Comparison of ENCODE assay signal across 18 cellular contexts in genomic region chr17:30524847-30525246, GRCh38. TPM values are rescaled to one million over a fixed set of nuclear protein-coding genes. Genes with fewer than 3 reads are reported as not detected.
A peak's percentile ranks its signal among the peaks of the same experiment; 100 is the strongest.
DNase-seq lines count a peak whose midpoint lies in the region; ATAC-seq and TF ChIP-seq lines count a peak whose summit lies in the region.
"Had no signal": no experiment of that assay in that cellular context is flagged by ENCODE, and none has a peak within 500 bp of the region (broad histone marks: within the 10 kb centered on the region; RNA-seq: fewer than 3 reads in every experiment).

No MANE protein-coding gene starts in this region.

- H3K27me3 Mint-ChIP-seq in HFFc6 (ENCODE audit: insufficient read depth) (no peaks in the 10 kb centered on the region; the same call in 1 of the 2 replicates), nephron (ENCODE audit: low read depth) (peaks cover 3% of the 10 kb centered on the region)
- H3K27me3 Mint-ChIP-seq in stimulated activated naive CD8-positive, alpha-beta T cell treated with anti-CD3 and anti-CD28 coated beads, Interleukin-15, amount 100 ng/mL, for 72 hours = no peaks in the 10 kb centered on the region
- no peaks in the 10 kb centered on the region for H3K27me3 Mint-ChIP-seq in stimulated activated memory B cell treated with anti-CD40 and anti-IgM and Interleukin-4, amounts not matched to agents 10 μg/mL and 1 μg/mL and 100 μg/mL, for 72 hours
- H3K27me3 Mint-ChIP-seq: brain had no signal

- DNase-seq in AG08395 (ENCODE audit: low spot score) (peak; percentile 49), HFFc6 (peak; percentile 79), cardiac muscle cell (ENCODE audit: low read depth in 1 of 2, low spot score in 1 of 2) (peak; percentile 17 to 39), NCI-H748 treated with DMSO at 0.1 percent for 48 hours (lab: John Stamatoyannopoulos, UW) (no peak)
- DNase-seq in stimulated activated naive CD8-positive, alpha-beta T cell treated with anti-CD3 and anti-CD28 coated beads, Interleukin-15, amount 100 ng/mL, for 72 hours = no peak
- DNase-seq: activated CD8-positive, alpha-beta memory T cell treated with anti-CD3 and anti-CD28 coated beads, Interleukin-2, amount 50 U/mL, for 48 hours; activated naive CD4-positive, alpha-beta T cell treated with Interleukin-2 at 50 U/mL for 16 hours; C1 segment of cervical spinal cord; DMS 273 treated with DMSO at 0.1 percent for 48 hours; effector CD4-positive, alpha-beta T cell; left lung; MM.1S; NCI-H187 treated with DMSO at 0.1 percent for 48 hours; T-helper 9 cell had no signal

- no peak for TF ChIP-seq CTCF in HFFc6 (IDR thresholded peaks at IDR 0.05)
- no peak for TF ChIP-seq CTCF in cardiac muscle cell (IDR thresholded peaks at IDR 0.05; ENCODE audit: low read depth, low read length)
- TF ChIP-seq CTCF in nephron (IDR thresholded peaks at IDR 0.05; ENCODE audit: unreplicated experiment in 3 of 3) = no peak

- no peaks in the 10 kb centered on the region for H3K27me3 ChIP-seq in cardiac muscle cell
- H3K27me3 ChIP-seq: left lung had no signal

- H3K36me3 ChIP-seq in cardiac muscle cell = peaks cover 12% of the 10 kb centered on the region

- H3K9me3 ChIP-seq in cardiac muscle cell (ENCODE audit: low read depth) = no peaks in the 10 kb centered on the region
- H3K9me3 ChIP-seq: left lung had no signal

- no peak for ATAC-seq in stimulated activated naive CD8-positive, alpha-beta T cell treated with anti-CD3 and anti-CD28 coated beads, Interleukin-15, amount 100 ng/mL, for 72 hours
- ATAC-seq in HG03354 (IDR thresholded peaks at IDR 0.05; ENCODE audit: poor library complexity, severe bottlenecking, unreplicated experiment) = no peak
- no peak for ATAC-seq in stimulated activated memory B cell treated with anti-CD40 and anti-IgM and Interleukin-4, amounts not matched to agents 10 μg/mL and 1 μg/mL and 100 μg/mL, for 72 hours
- ATAC-seq: left lung had no signal

- peak overlapping the region; percentile 65 for H3K27ac ChIP-seq in cardiac muscle cell
- H3K27ac ChIP-seq: left lung had no signal

- no peak overlapping the region for H3K4me3 ChIP-seq in cardiac muscle cell
- H3K4me3 ChIP-seq: left lung had no signal

- H3K9me3 Mint-ChIP-seq in HFFc6 (no peaks in the 10 kb centered on the region), nephron (peaks cover 7% of the 10 kb centered on the region)
- no peaks in the 10 kb centered on the region for H3K9me3 Mint-ChIP-seq in stimulated activated naive CD8-positive, alpha-beta T cell treated with anti-CD3 and anti-CD28 coated beads, Interleukin-15, amount 100 ng/mL, for 72 hours
- no peaks in the 10 kb centered on the region for H3K9me3 Mint-ChIP-seq in stimulated activated memory B cell treated with anti-CD40 and anti-IgM and Interleukin-4, amounts not matched to agents 10 μg/mL and 1 μg/mL and 100 μg/mL, for 72 hours

- H3K27ac Mint-ChIP-seq in HFFc6 = peak overlapping the region; percentile 79
- peak overlapping the region; percentile 18 to 43 (median 25) for H3K27ac Mint-ChIP-seq in nephron
- H3K27ac Mint-ChIP-seq in stimulated activated naive CD8-positive, alpha-beta T cell treated with anti-CD3 and anti-CD28 coated beads, Interleukin-15, amount 100 ng/mL, for 72 hours = peak overlapping the region in 1 of 2 donors; percentile 33
- H3K27ac Mint-ChIP-seq in stimulated activated memory B cell treated with anti-CD40 and anti-IgM and Interleukin-4, amounts not matched to agents 10 μg/mL and 1 μg/mL and 100 μg/mL, for 72 hours = no peak overlapping the region

- H3K4me3 Mint-ChIP-seq in HFFc6 (peak overlapping the region; percentile 37), nephron (no peak overlapping the region)
- H3K4me3 Mint-ChIP-seq in stimulated activated naive CD8-positive, alpha-beta T cell treated with anti-CD3 and anti-CD28 coated beads, Interleukin-15, amount 100 ng/mL, for 72 hours = no peak overlapping the region
- no peak overlapping the region for H3K4me3 Mint-ChIP-seq in stimulated activated memory B cell treated with anti-CD40 and anti-IgM and Interleukin-4, amounts not matched to agents 10 μg/mL and 1 μg/mL and 100 μg/mL, for 72 hours
- H3K4me3 Mint-ChIP-seq: brain had no signal

- peaks cover 9% of the 10 kb centered on the region for H3K4me1 ChIP-seq in cardiac muscle cell (ENCODE audit: low read depth)
- H3K4me1 ChIP-seq: left lung had no signal

- H3K4me1 Mint-ChIP-seq in HFFc6 (ENCODE audit: low read depth) = peaks cover 40% of the 10 kb centered on the region
- H3K4me1 Mint-ChIP-seq in nephron = peaks cover 18% of the 10 kb centered on the region
- peaks cover 6% of the 10 kb centered on the region for H3K4me1 Mint-ChIP-seq in stimulated activated naive CD8-positive, alpha-beta T cell treated with anti-CD3 and anti-CD28 coated beads, Interleukin-15, amount 100 ng/mL, for 72 hours
- H3K4me1 Mint-ChIP-seq in stimulated activated memory B cell treated with anti-CD40 and anti-IgM and Interleukin-4, amounts not matched to agents 10 μg/mL and 1 μg/mL and 100 μg/mL, for 72 hours = no peaks in the 10 kb centered on the region

- H3K36me3 Mint-ChIP-seq in HFFc6 (ENCODE audit: low read depth) (peaks cover 31% of the 10 kb centered on the region), nephron (ENCODE audit: low read depth) (peaks cover 49% of the 10 kb centered on the region)
- peaks cover 34% of the 10 kb centered on the region for H3K36me3 Mint-ChIP-seq in stimulated activated memory B cell treated with anti-CD40 and anti-IgM and Interleukin-4, amounts not matched to agents 10 μg/mL and 1 μg/mL and 100 μg/mL, for 72 hours

RNA-seq across cellular contexts. Expression of gene GOSR1, which starts 47.6 kb away (rescaled TPM):
- total RNA-seq in HFFc6 (2021; fragmentation: NEBNext Ultra II Directional; extraction: Animal tissue kit (Norgen Biotek cat#: 25700)) = 10 to 100 TPM; 41.2 to 47.6 (median 43.9) TPM
- 21.6 and 24.6 TPM in 2 replicates for total RNA-seq in cardiac muscle cell
- polyA plus RNA-seq in cardiac muscle cell = 30.0 and 40.1 TPM in 2 replicates

Comparison
In these comparisons a context has a peak if more than half of its experiments do, and no peak if none do; other contexts are left out.
1. DNase-seq: peak in AG08395 (single experiment), HFFc6 (single experiment) and cardiac muscle cell (2 of 2); none in stimulated activated naive CD8-positive, alpha-beta T cell treated with anti-CD3 and anti-CD28 coated beads, Interleukin-15, amount 100 ng/mL, for 72 hours (0 of 2) and NCI-H748 treated with DMSO at 0.1 percent for 48 hours (single experiment).